Comparison of ENCODE assay signal across 13 cellular contexts in the genomic region with DNA sequence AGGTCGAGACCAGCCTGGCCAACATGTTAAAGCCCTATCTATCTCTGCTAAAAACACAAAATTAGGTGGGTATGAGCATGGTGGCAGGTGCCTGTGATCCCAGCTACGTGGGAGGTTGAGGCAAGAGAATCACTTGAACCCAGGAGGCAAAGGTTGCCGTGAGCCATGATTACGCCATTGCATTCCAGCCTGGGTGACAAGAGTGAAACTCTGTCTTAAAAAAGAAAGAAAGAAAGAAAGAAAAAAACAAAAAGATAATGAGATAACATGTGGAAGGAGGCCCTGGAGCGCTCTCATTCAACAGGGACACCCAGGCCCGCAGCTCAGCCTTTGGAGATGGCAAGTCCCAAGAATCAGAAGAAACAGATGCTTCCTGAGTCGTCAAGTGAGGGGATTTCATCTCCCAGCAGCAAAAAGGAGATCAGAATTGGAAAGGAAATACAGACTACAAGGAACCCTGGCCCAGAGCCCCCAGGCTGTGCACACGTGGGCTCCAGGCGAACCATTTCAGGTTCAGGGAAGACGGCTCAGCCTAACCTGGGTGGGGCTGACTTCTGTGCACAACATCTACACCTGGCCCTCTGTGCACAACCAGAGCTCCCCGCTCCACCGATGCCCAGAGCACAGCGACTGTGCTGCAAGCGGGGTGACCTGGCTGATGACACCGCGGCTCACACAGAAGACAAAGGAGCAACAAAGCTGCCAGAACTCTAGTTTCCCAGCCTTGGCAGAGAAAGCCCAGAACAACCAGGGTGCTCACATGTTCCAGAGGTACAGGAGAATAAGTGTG. TPM values are rescaled to one million over a fixed set of nuclear protein-coding genes. Genes with fewer than 3 reads are reported as not detected.
DNase-seq lines count a peak whose midpoint lies in the region; ATAC-seq and TF ChIP-seq lines count a peak whose summit lies in the region.
"Had no signal": no experiment of that assay in that cellular context is flagged by ENCODE, and none has a peak within 500 bp of the region (broad histone marks: within the 10 kb centered on the region; RNA-seq: fewer than 3 reads in every experiment).

No MANE protein-coding gene starts in this region.

- peaks cover 33% of the 10 kb centered on the region for H3K9me1 ChIP-seq in IMR-90 (ENCODE audit: insufficient read depth, low read length)

- H3K27ac ChIP-seq in IMR-90 (ENCODE audit: insufficient read depth, low read length) (peak overlapping the region; percentile 47; the same call in 1 of the 2 replicates), liver (ENCODE audit: low read depth in 1 of 2, low read length in 2 of 2) (peak overlapping the region; percentile 75 to 84), stomach (peak overlapping the region; percentile 3 to 80 (median 57))

- dilution Hi-C loops in IMR-90 (cut with HindIII; ENCODE audit: low sequenced_read_pairs, unreplicated experiment): no loop called here

- H2AK9ac ChIP-seq in IMR-90 (replicated peaks; ENCODE audit: low read depth, low read length, poor library complexity): no peak overlapping the region

- H3K4me3 ChIP-seq in IMR-90 (ENCODE audit: insufficient read depth, low read depth, low read length) (no peak overlapping the region), liver (ENCODE audit: low read depth in 1 of 3, low read length in 3 of 3) (peak overlapping the region in 1 of 3 donors; percentile 63), stomach (no peak overlapping the region)

- no peak overlapping the region for H2BK20ac ChIP-seq in IMR-90 (ENCODE audit: low read depth, low read length)

- H3K36me3 Mint-ChIP-seq in effector memory CD8-positive, alpha-beta T cell (ENCODE audit: insufficient read depth): peaks cover 16% of the 10 kb centered on the region

- H3K36me3 ChIP-seq in IMR-90 (ENCODE audit: control insufficient read depth, insufficient read depth, low read length): peaks cover 3% of the 10 kb centered on the region; the same call in 1 of the 2 replicates
- no peaks in the 10 kb centered on the region for H3K36me3 ChIP-seq in liver (ENCODE audit: control insufficient read depth in 4 of 4, insufficient read depth in 3 of 4, low read depth in 1 of 4, low read length in 3 of 4)
- H3K36me3 ChIP-seq in stomach: no peaks in the 10 kb centered on the region

- no peak overlapping the region for H3K56ac ChIP-seq in IMR-90 (ENCODE audit: extremely low read depth, insufficient read depth, low read length)

- H4K5ac ChIP-seq in IMR-90 (ENCODE audit: low read depth, low read length): no peak overlapping the region

- intact Hi-C loops in IMR-90 (cut with micrococcal nuclease) (no loop called here), stomach (cut with DNase I; ENCODE audit: low total_unique reads) (no loop called here)

- CTCF ChIA-PET in IMR-90 (lab: Yijun Ruan, JAX): no interaction called here

- no peak for TF ChIP-seq EP300 in stomach (IDR thresholded peaks at IDR 0.05)

- no peak overlapping the region for H3K4me2 ChIP-seq in IMR-90 (ENCODE audit: low read depth, low read length)

- H3K14ac ChIP-seq in IMR-90 (replicated peaks; ENCODE audit: low read depth, low read length): peak overlapping the region; percentile 64

- no TSS peak for BruUV-seq in IMR-90 (replicated peaks; lab: Mats Ljungman, UMichigan)

- no peak overlapping the region for H3K9ac ChIP-seq in IMR-90 (ENCODE audit: low read depth, low read length)
- H3K9ac ChIP-seq in liver (ENCODE audit: low read depth in 1 of 2, low read length in 2 of 2): peak overlapping the region in 1 of 2 donors; percentile 45

- DNase-seq in IMR-90 (no peak), stomach (no peak), ACHN (no peak), NCI-H526 (lab: John Stamatoyannopoulos, UW) (no peak), NCI-H1417 treated with DMSO at 0.1 percent for 48 hours (lab: John Stamatoyannopoulos, UW) (no peak)
- no peak for DNase-seq in effector memory CD8-positive, alpha-beta T cell
- DNase-seq: activated CD4-positive, CD25-positive, alpha-beta regulatory T cell treated with anti-CD3 and anti-CD28 coated beads, Interleukin-2, amount 50 U/mL, for 72 hours; CD4-positive, alpha-beta T cell; NCI-H187 treated with DMSO at 0.1 percent for 48 hours; stimulated activated CD4-positive, alpha-beta T cell treated with anti-CD3 and anti-CD28 coated beads, Interleukin-2, amount 100 ng/mL, for 48 hours; stimulated activated naive CD4-positive, alpha-beta T cell had no signal

- in situ Hi-C loops in IMR-90 (cut with MboI; ENCODE audit: low sequenced_read_pairs) (no loop called here), ACHN (cut with HindIII; ENCODE audit: low pct_ligation_motif_present, low pct_unique_long_range_greater_than_20kb, low sequenced_read_pairs) (no loop called here)

- peaks cover 10% of the 10 kb centered on the region; the same call in 1 of the 2 replicates for H4K20me1 ChIP-seq in IMR-90 (ENCODE audit: insufficient read depth, low read length)

- POLR2A ChIA-PET in IMR-90 (lab: Charles Lee; ENCODE audit: unreplicated experiment): no interaction called here

- H3K27me3 ChIP-seq in IMR-90 (ENCODE audit: control insufficient read depth, insufficient read depth, low read length) (no peaks in the 10 kb centered on the region), liver (ENCODE audit: control insufficient read depth in 4 of 4, insufficient read depth in 4 of 4, low read length in 3 of 4) (no peaks in the 10 kb centered on the region), stomach (no peaks in the 10 kb centered on the region)

- no peak overlapping the region for H3K18ac ChIP-seq in IMR-90 (ENCODE audit: low read depth, low read length)

- no peak for ATAC-seq in IMR-90 (ENCODE audit: low read depth)
- no peak for ATAC-seq in effector memory CD8-positive, alpha-beta T cell (replicated peaks)
- ATAC-seq in GM18502 (IDR thresholded peaks at IDR 0.05; ENCODE audit: poor library complexity, unreplicated experiment): no peak

- peak overlapping the region; percentile 20; the same call in 1 of the 3 replicates for H2BK15ac ChIP-seq in IMR-90 (ENCODE audit: low read depth, low read length)

- H3K4ac ChIP-seq in IMR-90 (ENCODE audit: low read depth, low read length): peak overlapping the region; percentile 60

- peak overlapping the region; percentile 4 to 31 for H3K27ac Mint-ChIP-seq in effector memory CD8-positive, alpha-beta T cell
- H3K27ac Mint-ChIP-seq: CD4-positive, alpha-beta T cell had no signal

- H3K4me1 Mint-ChIP-seq in effector memory CD8-positive, alpha-beta T cell (ENCODE audit: low read depth in 2 of 2): peaks cover 12 to 16% of the 10 kb centered on the region in 2 donors

- no peak overlapping the region; the same call in 1 of the 2 replicates for H3K23ac ChIP-seq in IMR-90 (ENCODE audit: low read depth, low read length)

- H2AK5ac ChIP-seq in IMR-90 (ENCODE audit: low read depth, low read length): peak overlapping the region; percentile 62

- H3K4me3 Mint-ChIP-seq in effector memory CD8-positive, alpha-beta T cell: no peak overlapping the region
- H3K4me3 Mint-ChIP-seq: CD4-positive, alpha-beta T cell had no signal

- no peak for TF ChIP-seq POLR2A in IMR-90 (IDR thresholded peaks at IDR 0.05; ENCODE audit: low read depth, low read length)
- no peak for TF ChIP-seq POLR2A in stomach (IDR thresholded peaks at IDR 0.05)

- TF ChIP-seq CTCF in IMR-90 (conservative IDR thresholded peaks at IDR 0.05; ENCODE audit: low read depth, low read length) (no peak), liver (IDR thresholded peaks at IDR 0.05; ENCODE audit: low read depth, low read length, missing input control) (no peak), stomach (IDR thresholded peaks at IDR 0.05) (no peak)

- H3K9me3 Mint-ChIP-seq in effector memory CD8-positive, alpha-beta T cell: no peaks in the 10 kb centered on the region
- H3K9me3 Mint-ChIP-seq: CD4-positive, alpha-beta T cell had no signal

- H4K8ac ChIP-seq in IMR-90 (ENCODE audit: low read depth in 2 of 2, low read length in 2 of 2): peak overlapping the region in 1 of 2 experiments; percentile 46; a peak in 1 of 4 replicates

- TF ChIP-seq RAD21 in IMR-90 (IDR thresholded peaks at IDR 0.05; ENCODE audit: low read length) (no peak), liver (IDR thresholded peaks at IDR 0.05) (no peak)

- peaks cover 54 to 88% of the 10 kb centered on the region in 2 experiments for H3K79me1 ChIP-seq in IMR-90 (ENCODE audit: low read depth in 1 of 2, low read length in 2 of 2)

- peak overlapping the region; percentile 27; the same call in 1 of the 2 replicates for H2BK120ac ChIP-seq in IMR-90 (ENCODE audit: low read depth, low read length)

- H2BK5ac ChIP-seq in IMR-90 (ENCODE audit: low read depth, low read length, poor library complexity, severe bottlenecking): peak overlapping the region; percentile 41

- H3K4me1 ChIP-seq in IMR-90 (ENCODE audit: control insufficient read depth, insufficient read depth, low read length) (peaks cover 52% of the 10 kb centered on the region), liver (ENCODE audit: control insufficient read depth in 4 of 4, insufficient read depth in 4 of 4, low read length in 3 of 4) (peaks cover 6 to 20% (median 10%) of the 10 kb centered on the region in 4 donors), stomach (peaks cover 5 to 74% (median 30%) of the 10 kb centered on the region in 4 donors)

- peak overlapping the region; percentile 45; the same call in 1 of the 2 replicates for H4K91ac ChIP-seq in IMR-90 (ENCODE audit: insufficient read depth, low read depth, low read length)

- H2AFZ ChIP-seq in IMR-90 (replicated peaks; ENCODE audit: low read length, poor library complexity): no peak overlapping the region

- 93% methylated on average over 10 of the region's 16 CpGs; no CpG with 5 or more reads in 1 of the 2 experiments for WGBS in IMR-90 (ENCODE audit: extremely low coverage in 2 of 2, insufficient read length in 1 of 2), 2 experiments
- 47% methylated on average over 16 of the region's 16 CpGs for WGBS in liver
- WGBS in stomach, 5 donors: 71 to 83% (median 82%) methylated on average over 15 to 16 of the region's 16 CpGs

- H3K9me3 ChIP-seq in IMR-90 (ENCODE audit: control insufficient read depth, insufficient read depth, low read length) (no peaks in the 10 kb centered on the region), liver (ENCODE audit: control insufficient read depth in 4 of 4, low read length in 3 of 4) (no peaks in the 10 kb centered on the region), stomach (no peaks in the 10 kb centered on the region)

- no peaks in the 10 kb centered on the region for H3K27me3 Mint-ChIP-seq in effector memory CD8-positive, alpha-beta T cell
- H3K27me3 Mint-ChIP-seq: CD4-positive, alpha-beta T cell had no signal

TF ChIP-seq in IMR-90, 13 proteins besides CTCF, POLR2A, EP300 and RAD21 (continues in another document):
- no peak for TF ChIP-seq SMC3 (IDR thresholded peaks at IDR 0.05; ENCODE audit: low read depth, low read length)

TF ChIP-seq in liver, 16 proteins besides CTCF, POLR2A, EP300 and RAD21 (continues in another document):
- TF ChIP-seq HNF4A (conservative IDR thresholded peaks at IDR 0.05): peak; percentile 30 to 33

RNA-seq across cellular contexts. Expression of gene GNA12, which starts 33.2 kb away (rescaled TPM):
- 14.3 and 14.4 TPM in 2 replicates for total RNA-seq in IMR-90 (2012; rRNA removed)
- polyA plus RNA-seq in IMR-90 (2012; rRNA removed): 89.0 and 93.9 TPM in 2 replicates
- polyA plus RNA-seq in IMR-90 (2012; cell fraction: cytosol; rRNA removed): 41.2 and 78.7 TPM in 2 replicates
- polyA plus RNA-seq in IMR-90 (2012; cell fraction: nucleus; rRNA removed; ENCODE audit: low replicate concordance): 60.2 and 62.3 TPM in 2 replicates
- 10 to 100 TPM; 10.9 to 19.0 TPM for total RNA-seq in liver
- 10 to 100 TPM in 1 of 2 donors, 1 to 10 TPM in 1; 3.7 to 11.6 TPM for polyA plus RNA-seq in liver
- 10 to 100 TPM in 4 of 5 donors, 1 to 10 TPM in 1; 2.0 to 54.6 (median 28.6) TPM for total RNA-seq in stomach
- polyA plus RNA-seq in stomach: 10 to 100 TPM in 2 of 3 donors, 1 to 10 TPM in 1; 6.0 to 24.7 (median 19.4) TPM
